In the genomic region with DNA sequence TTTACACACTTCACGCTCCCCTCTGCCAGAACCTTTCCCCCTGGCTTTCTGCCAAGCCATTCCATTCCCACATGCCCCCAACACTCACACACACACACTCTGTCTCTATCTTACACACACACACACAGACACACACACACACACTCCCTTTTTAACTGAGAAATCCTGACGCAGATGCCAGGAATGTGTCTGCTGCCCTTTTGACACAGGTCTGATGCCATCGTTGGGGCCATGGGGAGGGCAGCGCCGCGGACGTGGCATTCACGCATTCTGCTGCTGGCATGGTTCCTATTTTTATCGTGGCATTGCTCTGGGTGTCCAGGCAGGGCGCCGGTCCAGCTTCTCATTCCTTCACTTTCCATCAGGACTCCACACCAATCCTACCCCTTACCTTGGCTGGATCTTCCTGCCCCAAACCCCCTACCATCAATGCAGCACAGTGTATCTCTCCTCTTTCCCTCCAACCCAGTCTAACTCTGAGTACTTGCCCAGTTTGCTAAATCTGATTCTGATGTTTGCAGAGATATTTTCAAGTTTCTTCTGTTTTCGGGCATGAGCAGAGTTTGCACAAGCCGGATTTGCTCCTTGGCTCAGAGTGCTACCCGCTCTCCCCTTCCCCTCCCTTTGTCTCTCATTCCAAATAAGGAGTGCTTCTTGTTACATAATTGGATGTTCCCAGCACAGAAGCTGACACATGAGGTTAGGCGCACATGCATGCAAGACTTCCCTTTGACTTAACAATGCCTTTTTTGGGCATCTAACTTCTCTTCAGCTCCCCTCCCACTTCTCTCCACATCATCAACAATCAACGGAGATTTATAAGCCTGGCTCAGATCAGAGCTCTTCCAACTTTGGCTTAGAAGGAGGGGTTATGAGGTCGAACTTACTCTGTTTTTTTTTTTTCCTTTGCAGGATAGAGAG, we compare ENCODE assay signal across 9 cellular contexts. TPM values are rescaled to one million over a fixed set of nuclear protein-coding genes. Genes with fewer than 3 reads are reported as not detected.
A peak's percentile ranks its signal among the peaks of the same experiment; 100 is the strongest.
DNase-seq lines count a peak whose midpoint lies in the region; ATAC-seq and TF ChIP-seq lines count a peak whose summit lies in the region.
"Had no signal": no experiment of that assay in that cellular context is flagged by ENCODE, and none has a peak within 500 bp of the region (broad histone marks: within the 10 kb centered on the region; RNA-seq: fewer than 3 reads in every experiment).

No MANE protein-coding gene starts in this region.

- H3K9ac ChIP-seq in colonic mucosa (ENCODE audit: low read depth in 2 of 2, low read length in 2 of 2) = no peak overlapping the region

- H3K4me1 ChIP-seq in colonic mucosa (no peaks in the 10 kb centered on the region), lung (ENCODE audit: control insufficient read depth in 2 of 2, insufficient read depth in 2 of 2, low read length in 2 of 2) (peaks cover 0 to 4% of the 10 kb centered on the region in 2 donors), thymus (ENCODE audit: control insufficient read depth, insufficient read depth, low read length) (no peaks in the 10 kb centered on the region)

- peak overlapping the region; percentile 41 for H3K27ac ChIP-seq in colonic mucosa
- peak overlapping the region; percentile 81 to 84 for H3K27ac ChIP-seq in lung (ENCODE audit: low read depth in 1 of 2, low read length in 1 of 2)
- H3K27ac ChIP-seq in thymus (ENCODE audit: low read depth) = peak overlapping the region; percentile 46
- H3K27ac ChIP-seq: SK-N-MC had no signal

- DNase-seq in NCI-H2227 treated with DMSO at 0.1 percent for 48 hours (lab: John Stamatoyannopoulos, UW) = peak; percentile 35
- DNase-seq in colonic mucosa = peak; percentile 31
- peak; percentile 66 for DNase-seq in lung (ENCODE audit: low spot score)
- no peak for DNase-seq in NCI-H446 (lab: John Stamatoyannopoulos, UW)
- no peak for DNase-seq in ecto neural progenitor cell (ENCODE audit: low spot score)
- no peak for DNase-seq in SHP77 treated with DMSO at 0.1 percent for 48 hours (lab: John Stamatoyannopoulos, UW)
- DNase-seq in stimulated activated CD4-positive, alpha-beta T cell treated with anti-CD3 and anti-CD28 coated beads, Interleukin-2, amount 100 ng/mL, for 48 hours = no peak

- TF ChIP-seq CTCF in colonic mucosa (IDR thresholded peaks at IDR 0.05) = no peak
- no peak for TF ChIP-seq CTCF in lung (IDR thresholded peaks at IDR 0.05; ENCODE audit: control extremely low read depth, extremely low read depth)

- intact Hi-C loops in colonic mucosa (cut with DNase I) = loop anchor here (10.0 kb wide), 1 partner anchor 463 kb away; no protein-coding TSS in a partner anchor

- 58 to 65% methylated on average over 17 of the region's 17 CpGs for WGBS in lung, 2 donors
- 92% methylated on average over 17 of the region's 17 CpGs for WGBS in thymus

- H3K36me3 ChIP-seq in colonic mucosa (peaks cover 10% of the 10 kb centered on the region), lung (ENCODE audit: control insufficient read depth in 2 of 2, insufficient read depth in 2 of 2, low read length in 2 of 2) (peaks cover 35 to 38% of the 10 kb centered on the region in 2 donors), thymus (ENCODE audit: control insufficient read depth, insufficient read depth) (peaks cover 57% of the 10 kb centered on the region)

- ATAC-seq in lung (ENCODE audit: insufficient read depth, low FRiP score) = peak; percentile 79

- H3K4me3 ChIP-seq in colonic mucosa (no peak overlapping the region), lung (no peak overlapping the region), thymus (ENCODE audit: low read length) (no peak overlapping the region)
- H3K4me3 ChIP-seq: SK-N-MC had no signal

- H3K27me3 ChIP-seq in colonic mucosa (no peaks in the 10 kb centered on the region), lung (ENCODE audit: control insufficient read depth, insufficient read depth) (no peaks in the 10 kb centered on the region), thymus (ENCODE audit: control insufficient read depth, insufficient read depth) (no peaks in the 10 kb centered on the region)

- H3K9me3 ChIP-seq in colonic mucosa = no peaks in the 10 kb centered on the region
- H3K9me3 ChIP-seq in lung (ENCODE audit: control insufficient read depth in 2 of 2, insufficient read depth in 1 of 2, low read length in 1 of 2) = no peaks in the 10 kb centered on the region
- no peaks in the 10 kb centered on the region for H3K9me3 ChIP-seq in thymus (ENCODE audit: control insufficient read depth)

RNA-seq across cellular contexts. Expression of a gene that starts 18.8 kb away (rescaled TPM):
- total RNA-seq in colonic mucosa = 10 to 100 TPM; 43.4 to 57.4 TPM
- total RNA-seq in lung = 10 to 100 TPM; 57.4 to 64.3 TPM
- polyA plus RNA-seq in lung = 10 to 100 TPM; 13.9 to 27.8 TPM
- 12.8 TPM for polyA plus RNA-seq in thymus

Comparison
In these comparisons a context has a peak if more than half of its experiments do, and no peak if none do; other contexts are left out.
1. DNase-seq: peak in NCI-H2227 treated with DMSO at 0.1 percent for 48 hours (single experiment), colonic mucosa (single experiment) and lung (single experiment); none in NCI-H446 (0 of 2), ecto neural progenitor cell (single experiment), SHP77 treated with DMSO at 0.1 percent for 48 hours (single experiment) and stimulated activated CD4-positive, alpha-beta T cell treated with anti-CD3 and anti-CD28 coated beads, Interleukin-2, amount 100 ng/mL, for 48 hours (0 of 2).
2. Peak in every context shown above with its lines, with median percentiles within 50 percentile points of each other: H3K27ac ChIP-seq.